8 cellular contexts compared by ENCODE assay signal in genomic region chr16:67248401-67249177, GRCh38.
DNase-seq lines count a peak whose midpoint lies in the region; ATAC-seq and TF ChIP-seq lines count a peak whose summit lies in the region.

TSS of gene SLC9A5 (plus strand) at chr16:67248979. CDS start at chr16:67249015, 36 bp downstream.

- TF ChIP-seq CTCF in RWPE2 (IDR thresholded peaks at IDR 0.05; ENCODE audit: poor library complexity, severe bottlenecking) = peak; percentile 44

- peak; percentile 77 for DNase-seq in activated effector memory CD4-positive, alpha-beta T cell treated with anti-CD3 and anti-CD28 coated beads, Interleukin-2, amount 50 U/mL, for 16 hours
- no peak for DNase-seq in activated effector memory CD4-positive, alpha-beta T cell treated with Interleukin-2 at 50 U/mL for 16 hours
- DNase-seq in RWPE2 (ENCODE audit: low spot score) = no peak
- DNase-seq in effector memory CD4-positive, alpha-beta T cell = no peak
- DNase-seq in SW480 (ENCODE audit: low spot score) = no peak

- H3K36me3 ChIP-seq in RWPE2 (ENCODE audit: low read depth) (peaks cover 8% of the 10 kb centered on the region), muscle layer of colon (ENCODE audit: insufficient read depth, low read length) (no peaks in the 10 kb centered on the region)
- no peaks in the 10 kb centered on the region for H3K36me3 ChIP-seq in effector memory CD4-positive, alpha-beta T cell (ENCODE audit: control insufficient read depth, insufficient read depth, low read length)

- H3K27ac ChIP-seq in RWPE2 (ENCODE audit: poor library complexity, severe bottlenecking) (peak within 1 kb of the TSS; percentile 92), muscle layer of colon (ENCODE audit: low read depth, low read length) (no peak within 1 kb of the TSS)
- H3K27ac ChIP-seq in effector memory CD4-positive, alpha-beta T cell (ENCODE audit: insufficient read depth, low read length, poor library complexity, severe bottlenecking) = peak within 1 kb of the TSS; percentile 92

- H3K4me1 ChIP-seq in RWPE2 (ENCODE audit: insufficient read depth, poor library complexity, severe bottlenecking) (peaks cover 28% of the 10 kb centered on the region), muscle layer of colon (ENCODE audit: insufficient read depth, low read length) (peaks cover 35% of the 10 kb centered on the region)
- peaks cover 48% of the 10 kb centered on the region for H3K4me1 ChIP-seq in effector memory CD4-positive, alpha-beta T cell (ENCODE audit: control insufficient read depth, insufficient read depth, low read length, poor library complexity, severe bottlenecking)

- H3K9me3 ChIP-seq in RWPE2 (ENCODE audit: severe bottlenecking) (no peaks in the 10 kb centered on the region), muscle layer of colon (ENCODE audit: low read length) (no peaks in the 10 kb centered on the region)
- no peaks in the 10 kb centered on the region for H3K9me3 ChIP-seq in effector memory CD4-positive, alpha-beta T cell (ENCODE audit: control insufficient read depth, low read length)

- ATAC-seq in RWPE2 (ENCODE audit: low read depth) (no peak), HG03457 (IDR thresholded peaks at IDR 0.05; ENCODE audit: unreplicated experiment) (no peak), GM18870 (IDR thresholded peaks at IDR 0.05; ENCODE audit: unreplicated experiment) (no peak)

- H3K27me3 ChIP-seq in RWPE2 (ENCODE audit: insufficient read depth, poor library complexity, severe bottlenecking) (no peaks in the 10 kb centered on the region), muscle layer of colon (ENCODE audit: control insufficient read depth in 1 of 2, insufficient read depth in 2 of 2, low read length in 2 of 2) (peaks cover 22 to 42% of the 10 kb centered on the region in 2 donors)
- H3K27me3 ChIP-seq in effector memory CD4-positive, alpha-beta T cell (replicated peaks; ENCODE audit: control insufficient read depth, insufficient read depth, low read length, poor library complexity, severe bottlenecking) = peaks cover 4% of the 10 kb centered on the region

- H3K9ac ChIP-seq in muscle layer of colon (ENCODE audit: low read length) = no peak within 1 kb of the TSS

- peak within 1 kb of the TSS; percentile 56 for H3K4me3 ChIP-seq in RWPE2 (ENCODE audit: severe bottlenecking)
- H3K4me3 ChIP-seq in effector memory CD4-positive, alpha-beta T cell (ENCODE audit: insufficient read depth, low read depth, low read length, poor library complexity, severe bottlenecking) = peak within 1 kb of the TSS; percentile 69
- peak within 1 kb of the TSS; percentile 49 to 82 for H3K4me3 ChIP-seq in muscle layer of colon (ENCODE audit: low read depth in 1 of 2, low read length in 2 of 2)
